ENCODE assay signal across 11 cellular contexts in the genomic region with DNA sequence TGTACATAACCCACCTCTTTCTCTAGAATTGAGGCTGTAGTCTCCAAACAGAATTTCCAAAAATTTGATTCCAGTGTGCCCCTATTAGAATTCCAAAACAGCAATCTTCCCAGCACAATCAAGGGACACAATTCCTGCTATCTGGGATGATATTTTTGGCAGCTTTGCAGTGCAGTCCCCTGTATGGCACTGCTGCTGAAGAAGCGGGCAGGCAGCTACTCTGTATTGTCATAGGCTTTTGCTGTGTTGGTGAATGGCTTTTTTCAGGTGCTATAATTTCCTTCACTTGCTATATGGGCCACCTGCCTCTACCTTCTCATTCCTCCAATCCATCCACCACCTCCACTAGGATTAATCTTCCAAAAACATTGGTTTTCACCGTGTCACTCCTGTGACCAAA.
DNase-seq lines count a peak whose midpoint lies in the region; ATAC-seq and TF ChIP-seq lines count a peak whose summit lies in the region.
"Had no signal": no experiment of that assay in that cellular context is flagged by ENCODE, and none has a peak within 500 bp of the region (broad histone marks: within the 10 kb centered on the region; RNA-seq: fewer than 3 reads in every experiment).

No MANE protein-coding gene starts in this region.

- intact Hi-C loops in Right ventricle myocardium inferior (cut with DNase I) (no loop called here), uterus (cut with DNase I; ENCODE audit: low total_unique reads) (no loop called here)

- DNase-seq in Right ventricle myocardium inferior (ENCODE audit: missing footprints) (no peak), right atrium auricular region (ENCODE audit: low spot score) (no peak), mesothelial cell of epicardium (ENCODE audit: low spot score in 2 of 2, unreplicated experiment in 2 of 2) (no peak), uterus (no peak), H4 (ENCODE audit: low spot score) (no peak), 8988T (no peak)
- no peak for DNase-seq in central memory CD8-positive, alpha-beta T cell (ENCODE audit: low spot score in 2 of 2)
- DNase-seq in stimulated activated naive CD4-positive, alpha-beta T cell treated with Interleukin-2 at 50 U/mL for 16 hours (lab: John Stamatoyannopoulos, UW): no peak
- DNase-seq: CD4-positive, CD25-positive, alpha-beta regulatory T cell had no signal

- H3K36me3 ChIP-seq in right atrium auricular region (no peaks in the 10 kb centered on the region), uterus (no peaks in the 10 kb centered on the region)
- H3K36me3 ChIP-seq: upper lobe of right lung had no signal

- peaks cover 11% of the 10 kb centered on the region for H3K4me1 Mint-ChIP-seq in central memory CD8-positive, alpha-beta T cell
- H3K4me1 Mint-ChIP-seq in mesothelial cell of epicardium: peaks cover 35% of the 10 kb centered on the region

- H3K4me3 ChIP-seq in right atrium auricular region (no peak overlapping the region), uterus (no peak overlapping the region)
- H3K4me3 ChIP-seq: upper lobe of right lung had no signal

- no peak overlapping the region for H3K4me3 Mint-ChIP-seq in central memory CD8-positive, alpha-beta T cell
- H3K4me3 Mint-ChIP-seq in mesothelial cell of epicardium: no peak overlapping the region
- H3K4me3 Mint-ChIP-seq: activated T-helper 1 cell treated with anti-CD3 and anti-CD28 coated beads, Interleukin-12 subunit alpha, Interleukin-12 subunit beta, Interleukin-2, Interleukin-4 antibody, amounts not matched to agents 30 ng/mL and 10 ng/mL and 1 ng/mL, durations not matched to agents 14 hours and 24 hours and 36 hours had no signal

- no peaks in the 10 kb centered on the region for H3K27me3 ChIP-seq in right atrium auricular region
- no peaks in the 10 kb centered on the region for H3K27me3 ChIP-seq in uterus
- H3K27me3 ChIP-seq: upper lobe of right lung had no signal

- H3K27ac ChIP-seq in right atrium auricular region: peak overlapping the region in 1 of 2 donors; percentile 46
- H3K27ac ChIP-seq in uterus: peak overlapping the region; percentile 18 to 54
- H3K27ac ChIP-seq: upper lobe of right lung had no signal

- no peaks in the 10 kb centered on the region for H3K9me3 ChIP-seq in right atrium auricular region
- H3K9me3 ChIP-seq in uterus: no peaks in the 10 kb centered on the region
- H3K9me3 ChIP-seq: upper lobe of right lung had no signal

- peaks cover 0 to 24% of the 10 kb centered on the region in 2 donors for H3K4me1 ChIP-seq in right atrium auricular region
- H3K4me1 ChIP-seq in uterus: peaks cover 0 to 12% of the 10 kb centered on the region in 2 donors

- no peak for TF ChIP-seq POLR2A in uterus (IDR thresholded peaks at IDR 0.05)

- peak; percentile 4 for ATAC-seq in Right ventricle myocardium inferior
- no peak for ATAC-seq in central memory CD8-positive, alpha-beta T cell (replicated peaks; ENCODE audit: extremely low read depth, poor library complexity, severe bottlenecking)

- TF ChIP-seq CTCF in right atrium auricular region (IDR thresholded peaks at IDR 0.05) (no peak), mesothelial cell of epicardium (IDR thresholded peaks at IDR 0.05; ENCODE audit: unreplicated experiment) (no peak), uterus (IDR thresholded peaks at IDR 0.05) (no peak)

- no peaks in the 10 kb centered on the region for H3K27me3 Mint-ChIP-seq in central memory CD8-positive, alpha-beta T cell
- H3K27me3 Mint-ChIP-seq in mesothelial cell of epicardium (ENCODE audit: low read depth): no peaks in the 10 kb centered on the region
- H3K27me3 Mint-ChIP-seq: CD4-positive, CD25-positive, alpha-beta regulatory T cell had no signal

- peak overlapping the region; percentile 8 for H3K27ac Mint-ChIP-seq in central memory CD8-positive, alpha-beta T cell (ENCODE audit: low read depth)
- H3K27ac Mint-ChIP-seq in mesothelial cell of epicardium: peak overlapping the region; percentile 92
- H3K27ac Mint-ChIP-seq: activated T-helper 1 cell treated with anti-CD3 and anti-CD28 coated beads, Interleukin-12 subunit alpha, Interleukin-12 subunit beta, Interleukin-2, Interleukin-4 antibody, amounts not matched to agents 30 ng/mL and 10 ng/mL and 1 ng/mL, durations not matched to agents 14 hours and 24 hours and 36 hours had no signal

- no peaks in the 10 kb centered on the region for H3K9me3 Mint-ChIP-seq in central memory CD8-positive, alpha-beta T cell
- peaks cover 14% of the 10 kb centered on the region for H3K9me3 Mint-ChIP-seq in mesothelial cell of epicardium

- H3K36me3 Mint-ChIP-seq in central memory CD8-positive, alpha-beta T cell (ENCODE audit: insufficient read depth): peaks cover 2% of the 10 kb centered on the region
- peaks cover 11% of the 10 kb centered on the region for H3K36me3 Mint-ChIP-seq in mesothelial cell of epicardium
